ENCODE assay signal across 25 cellular contexts in the genomic region with DNA sequence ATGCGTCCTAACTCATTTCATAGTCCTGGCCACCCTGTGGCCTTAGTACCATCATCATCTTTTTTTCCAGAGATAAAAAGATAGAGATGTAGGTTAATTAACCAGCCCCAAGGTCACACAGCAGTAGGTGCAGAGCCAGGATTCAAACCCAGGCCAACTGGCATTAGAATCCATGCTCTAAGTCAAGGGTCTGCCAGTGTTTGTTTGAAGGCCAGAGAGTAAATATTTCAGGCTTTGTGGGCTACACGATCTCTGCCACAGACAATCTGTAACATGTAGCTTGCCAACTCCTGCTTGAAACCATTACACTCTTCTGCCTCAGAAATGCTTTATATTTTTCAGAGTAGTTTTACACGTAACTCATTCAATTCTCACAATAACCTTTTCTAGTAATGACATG.
"Had no signal": no experiment of that assay in that cellular context is flagged by ENCODE, and none has a peak within 500 bp of the region (broad histone marks: within the 10 kb centered on the region; RNA-seq: fewer than 3 reads in every experiment).

No MANE protein-coding gene starts in this region.

- H3K4me3 Mint-ChIP-seq: dendritic cell treated with granulocyte-macrophage colony-stimulating factor and Interleukin-4, amounts not matched to agents 40 ng/mL and 50 ng/mL, for 4 days; effector memory CD8-positive, alpha-beta T cell; immature natural killer cell; memory B cell; naive B cell; nephron; stimulated activated effector memory CD8-positive, alpha-beta T cell treated with anti-CD3 and anti-CD28 coated beads, Interleukin-12 subunit alpha, Interleukin-12 subunit beta, amount 100 ng/mL, for 72 hours; stimulated activated naive CD8-positive, alpha-beta T cell treated with anti-CD3 and anti-CD28 coated beads, Interleukin-15, Interleukin-2, amounts not matched to agents 100 ng/mL and 50 ng/mL, for 24 hours had no signal

- H3K9me3 ChIP-seq: esophagus muscularis mucosa, gastroesophageal sphincter, left lung, lower lobe of right lung, right atrium auricular region, tibial artery, upper lobe of left lung, uterus had no signal

- H3K4me1 ChIP-seq: gastroesophageal sphincter, left lung, lower lobe of right lung, uterus had no signal

- H3K27me3 ChIP-seq: esophagus muscularis mucosa, gastroesophageal sphincter, left lung, right atrium auricular region, tibial artery, upper lobe of left lung, uterus had no signal

- H3K27ac Mint-ChIP-seq: dendritic cell treated with granulocyte-macrophage colony-stimulating factor and Interleukin-4, amounts not matched to agents 40 ng/mL and 50 ng/mL, for 4 days; memory B cell; naive B cell; nephron; stimulated activated effector memory CD8-positive, alpha-beta T cell treated with anti-CD3 and anti-CD28 coated beads, Interleukin-12 subunit alpha, Interleukin-12 subunit beta, amount 100 ng/mL, for 72 hours; stimulated activated naive CD8-positive, alpha-beta T cell treated with anti-CD3 and anti-CD28 coated beads, Interleukin-15, Interleukin-2, amounts not matched to agents 100 ng/mL and 50 ng/mL, for 24 hours had no signal

- H3K9me3 Mint-ChIP-seq: dendritic cell treated with granulocyte-macrophage colony-stimulating factor and Interleukin-4, amounts not matched to agents 40 ng/mL and 50 ng/mL, for 4 days; effector memory CD8-positive, alpha-beta T cell; immature natural killer cell; memory B cell; naive B cell; nephron; stimulated activated effector memory CD8-positive, alpha-beta T cell treated with anti-CD3 and anti-CD28 coated beads, Interleukin-12 subunit alpha, Interleukin-12 subunit beta, amount 100 ng/mL, for 72 hours; stimulated activated naive CD8-positive, alpha-beta T cell treated with anti-CD3 and anti-CD28 coated beads, Interleukin-15, Interleukin-2, amounts not matched to agents 100 ng/mL and 50 ng/mL, for 24 hours had no signal

- H3K4me1 Mint-ChIP-seq: immature natural killer cell; memory B cell; naive B cell; stimulated activated effector memory CD8-positive, alpha-beta T cell treated with anti-CD3 and anti-CD28 coated beads, Interleukin-12 subunit alpha, Interleukin-12 subunit beta, amount 100 ng/mL, for 72 hours had no signal

- H3K36me3 Mint-ChIP-seq: memory B cell; naive B cell; stimulated activated effector memory CD8-positive, alpha-beta T cell treated with anti-CD3 and anti-CD28 coated beads, Interleukin-12 subunit alpha, Interleukin-12 subunit beta, amount 100 ng/mL, for 72 hours had no signal

- FAIRE-seq: colon, keratinocyte, small intestine had no signal

- H3K4me3 ChIP-seq: esophagus muscularis mucosa, gastroesophageal sphincter, left lung, lower lobe of right lung, right atrium auricular region, tibial artery, upper lobe of left lung, uterus had no signal

- DNase-seq: effector memory CD8-positive, alpha-beta T cell; foreskin fibroblast; glutamatergic neuron; immature natural killer cell; left lung; lower lobe of right lung; naive B cell; posterior cingulate gyrus; small intestine; stimulated activated CD4-positive, alpha-beta T cell treated with anti-CD3 and anti-CD28 coated beads, Interleukin-12 subunit alpha, Interleukin-12 subunit beta, amount 100 ng/mL, for 4 hours; stimulated activated CD8-positive, alpha-beta memory T cell treated with anti-CD3 and anti-CD28 coated beads, Interleukin-4, amount 100 ng/mL, for 48 hours; tibial artery; upper lobe of left lung; uterus had no signal

- H3K27ac ChIP-seq: epithelial cell of prostate, esophagus muscularis mucosa, gastroesophageal sphincter, left lung, lower lobe of right lung, tibial artery, upper lobe of left lung, uterus had no signal

- ATAC-seq: effector memory CD8-positive, alpha-beta T cell; gastroesophageal sphincter; left lung; lower lobe of right lung; stimulated activated effector memory CD8-positive, alpha-beta T cell treated with anti-CD3 and anti-CD28 coated beads, Interleukin-12 subunit alpha, Interleukin-12 subunit beta, amount 100 ng/mL, for 72 hours had no signal

- H3K36me3 ChIP-seq: esophagus muscularis mucosa, gastroesophageal sphincter, left lung, lower lobe of right lung, right atrium auricular region, tibial artery, upper lobe of left lung, uterus had no signal

- H3K27me3 Mint-ChIP-seq: memory B cell, naive B cell had no signal
